ENCODE assay signal across 9 cellular contexts in genomic region chr4:153257151-153257620, GRCh38. TPM values are rescaled to one million over a fixed set of nuclear protein-coding genes. Genes with fewer than 3 reads are reported as not detected.
DNase-seq lines count a peak whose midpoint lies in the region; ATAC-seq lines count a peak whose summit lies in the region.
"Had no signal": no experiment of that assay in that cellular context is flagged by ENCODE, and none has a peak within 500 bp of the region (broad histone marks: within the 10 kb centered on the region; RNA-seq: fewer than 3 reads in every experiment).

No MANE protein-coding gene starts in this region.

- H3K9me3 Mint-ChIP-seq in stimulated activated effector memory CD8-positive, alpha-beta T cell treated with anti-CD3 and anti-CD28 coated beads, Interleukin-12 subunit alpha, Interleukin-12 subunit beta, amount 100 ng/mL, for 72 hours, result no peaks in the 10 kb centered on the region

- DNase-seq in AG08395 (ENCODE audit: low spot score) (peak; percentile 82), NCI-H1930 (lab: John Stamatoyannopoulos, UW) (peak; percentile 43 to 56), amygdala (lab: John Stamatoyannopoulos, UW) (peak in 54 of 56 donors; percentile 12 to 86 (median 56)), iPS-NIHi11 (ENCODE audit: low spot score) (peak; percentile 58), HPDE6-E6E7 (ENCODE audit: extremely low spot score) (no peak)
- DNase-seq in stimulated activated effector memory CD8-positive, alpha-beta T cell treated with anti-CD3 and anti-CD28 coated beads, Interleukin-12 subunit alpha, Interleukin-12 subunit beta, amount 100 ng/mL, for 72 hours (ENCODE audit: low spot score in 2 of 2), result no peak

- ATAC-seq in GM19397 (IDR thresholded peaks at IDR 0.05; ENCODE audit: unreplicated experiment), result peak; percentile 46
- peak; percentile 67 for ATAC-seq in stimulated activated effector memory CD8-positive, alpha-beta T cell treated with anti-CD3 and anti-CD28 coated beads, Interleukin-12 subunit alpha, Interleukin-12 subunit beta, amount 100 ng/mL, for 72 hours
- no peak for ATAC-seq in esophagus mucosa

- H3K36me3 Mint-ChIP-seq in stimulated activated effector memory CD8-positive, alpha-beta T cell treated with anti-CD3 and anti-CD28 coated beads, Interleukin-12 subunit alpha, Interleukin-12 subunit beta, amount 100 ng/mL, for 72 hours, result no peaks in the 10 kb centered on the region

- H3K4me3 Mint-ChIP-seq in stimulated activated effector memory CD8-positive, alpha-beta T cell treated with anti-CD3 and anti-CD28 coated beads, Interleukin-12 subunit alpha, Interleukin-12 subunit beta, amount 100 ng/mL, for 72 hours, result no peak overlapping the region
- H3K4me3 Mint-ChIP-seq: activated naive CD8-positive, alpha-beta T cell had no signal

- H3K4me1 Mint-ChIP-seq in stimulated activated effector memory CD8-positive, alpha-beta T cell treated with anti-CD3 and anti-CD28 coated beads, Interleukin-12 subunit alpha, Interleukin-12 subunit beta, amount 100 ng/mL, for 72 hours, result no peaks in the 10 kb centered on the region

- H3K27ac Mint-ChIP-seq in stimulated activated effector memory CD8-positive, alpha-beta T cell treated with anti-CD3 and anti-CD28 coated beads, Interleukin-12 subunit alpha, Interleukin-12 subunit beta, amount 100 ng/mL, for 72 hours, result no peak overlapping the region
- H3K27ac Mint-ChIP-seq: activated naive CD8-positive, alpha-beta T cell had no signal

RNA-seq across cellular contexts. Expression of gene TRIM2, which starts 52.9 kb away (rescaled TPM):
- total RNA-seq in esophagus mucosa, result 9.0 TPM

Comparison
In these comparisons a context has a peak if more than half of its experiments do, and no peak if none do; other contexts are left out.
1. DNase-seq: peak in AG08395 (single experiment), NCI-H1930 (2 of 2), amygdala (54 of 56) and iPS-NIHi11 (single experiment); none in stimulated activated effector memory CD8-positive, alpha-beta T cell treated with anti-CD3 and anti-CD28 coated beads, Interleukin-12 subunit alpha, Interleukin-12 subunit beta, amount 100 ng/mL, for 72 hours (0 of 2) and HPDE6-E6E7 (single experiment).